In the genomic region with DNA sequence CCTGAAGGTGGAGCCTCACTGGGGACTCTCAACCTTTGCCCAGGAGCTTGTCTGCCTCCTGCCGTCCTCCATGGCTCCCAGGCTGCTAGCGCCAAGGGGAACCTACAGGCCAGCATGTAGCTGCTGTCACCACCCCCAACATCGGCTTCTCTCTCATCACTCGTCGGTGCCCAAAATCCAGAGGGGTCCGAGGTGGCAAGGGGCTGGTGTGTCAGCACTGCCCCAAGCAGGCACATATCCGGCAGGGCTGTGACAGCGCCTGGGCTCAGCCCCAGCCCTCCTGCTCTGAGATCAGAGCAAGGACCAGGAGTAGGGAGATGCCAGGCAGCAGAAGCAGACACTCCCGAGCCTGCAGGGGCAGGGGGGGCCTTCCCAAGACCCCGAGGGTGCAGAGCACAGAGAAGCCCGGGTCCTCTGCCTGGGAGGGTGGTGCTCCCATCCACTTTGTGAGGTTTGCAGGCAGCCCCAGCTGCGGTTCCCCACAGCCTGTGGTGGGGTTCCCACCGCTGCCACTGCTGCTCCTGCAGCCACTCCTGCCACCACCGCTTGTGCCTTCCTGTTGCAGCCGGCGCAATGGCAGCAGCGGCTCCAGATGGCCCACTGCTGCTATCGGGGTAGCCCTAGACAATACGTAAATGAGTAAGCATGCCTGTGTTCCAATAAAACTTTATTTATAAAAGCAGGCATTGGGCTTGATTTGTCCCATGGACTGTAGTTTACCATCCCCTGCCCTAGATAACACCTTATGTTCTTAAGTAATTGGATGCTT, we compare ENCODE assay signal across 13 cellular contexts.
"Had no signal": no experiment of that assay in that cellular context is flagged by ENCODE, and none has a peak within 500 bp of the region (broad histone marks: within the 10 kb centered on the region; RNA-seq: fewer than 3 reads in every experiment).

No MANE protein-coding gene starts in this region.

- DNase-seq: foreskin keratinocyte; kidney glomerular epithelial cell; mammary epithelial cell; naive thymus-derived CD4-positive, alpha-beta T cell; nephron progenitor cell; stimulated activated CD4-positive, alpha-beta T cell treated with anti-CD3 and anti-CD28 coated beads, Interleukin-2, amount 100 ng/mL, for 48 hours had no signal

- H3K27ac ChIP-seq: foreskin keratinocyte, hepatocyte, right atrium auricular region, tibial nerve had no signal

- H3K4me3 ChIP-seq: hepatocyte, right atrium auricular region, smooth muscle cell, tibial nerve had no signal

- H3K27ac Mint-ChIP-seq: dendritic cell treated with granulocyte-macrophage colony-stimulating factor and Interleukin-4, amounts not matched to agents 40 ng/mL and 50 ng/mL, for 4 days; naive thymus-derived CD4-positive, alpha-beta T cell; nephron progenitor cell; stimulated activated naive CD8-positive, alpha-beta T cell treated with anti-CD3 and anti-CD28 coated beads, Interleukin-15, Interleukin-2, amounts not matched to agents 100 ng/mL and 50 ng/mL, for 24 hours had no signal

- H3K4me1 ChIP-seq: foreskin keratinocyte, right atrium auricular region, tibial nerve had no signal

- H3K4me3 Mint-ChIP-seq: dendritic cell treated with granulocyte-macrophage colony-stimulating factor and Interleukin-4, amounts not matched to agents 40 ng/mL and 50 ng/mL, for 4 days; naive thymus-derived CD4-positive, alpha-beta T cell; nephron progenitor cell; stimulated activated naive CD8-positive, alpha-beta T cell treated with anti-CD3 and anti-CD28 coated beads, Interleukin-15, Interleukin-2, amounts not matched to agents 100 ng/mL and 50 ng/mL, for 24 hours had no signal

- H3K36me3 ChIP-seq: right atrium auricular region, tibial nerve had no signal

- H3K9me3 ChIP-seq: right atrium auricular region, tibial nerve had no signal

- H3K79me2 ChIP-seq: hepatocyte had no signal

- H3K4me1 Mint-ChIP-seq: naive thymus-derived CD4-positive, alpha-beta T cell had no signal

- H3K27me3 ChIP-seq: foreskin keratinocyte, hepatocyte, right atrium auricular region, tibial nerve had no signal

- FAIRE-seq: colon had no signal

- H3K4me2 ChIP-seq: hepatocyte, smooth muscle cell had no signal

- H3K36me3 Mint-ChIP-seq: naive thymus-derived CD4-positive, alpha-beta T cell had no signal

- ATAC-seq: foreskin keratinocyte; naive thymus-derived CD4-positive, alpha-beta T cell had no signal

- H3K27me3 Mint-ChIP-seq: dendritic cell treated with granulocyte-macrophage colony-stimulating factor and Interleukin-4, amounts not matched to agents 40 ng/mL and 50 ng/mL, for 4 days; stimulated activated naive CD8-positive, alpha-beta T cell treated with anti-CD3 and anti-CD28 coated beads, Interleukin-15, Interleukin-2, amounts not matched to agents 100 ng/mL and 50 ng/mL, for 24 hours had no signal

- H2AFZ ChIP-seq: hepatocyte had no signal

- H3K9me3 Mint-ChIP-seq: dendritic cell treated with granulocyte-macrophage colony-stimulating factor and Interleukin-4, amounts not matched to agents 40 ng/mL and 50 ng/mL, for 4 days; nephron progenitor cell; stimulated activated naive CD8-positive, alpha-beta T cell treated with anti-CD3 and anti-CD28 coated beads, Interleukin-15, Interleukin-2, amounts not matched to agents 100 ng/mL and 50 ng/mL, for 24 hours had no signal
